Comparison of ENCODE assay signal across 31 cellular contexts in the genomic region with DNA sequence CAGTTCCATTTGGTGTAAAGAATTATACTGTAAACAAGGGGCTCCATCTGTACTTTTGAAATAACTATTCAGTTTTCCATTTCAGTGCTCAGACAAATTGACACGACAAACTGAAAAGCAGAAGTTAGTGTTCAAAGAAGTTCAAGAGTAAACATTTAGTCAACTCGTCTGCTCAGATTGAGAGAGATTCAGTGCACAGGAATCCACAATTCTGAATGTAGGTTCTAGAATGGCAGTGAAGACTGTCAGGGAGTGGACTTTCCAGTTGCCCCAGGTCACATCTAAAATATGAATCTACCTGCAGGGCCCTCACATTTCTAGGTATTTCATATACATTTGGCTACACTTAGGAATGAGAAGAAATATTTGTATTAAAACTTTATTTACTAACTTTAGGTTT.
"Had no signal": no experiment of that assay in that cellular context is flagged by ENCODE, and none has a peak within 500 bp of the region (broad histone marks: within the 10 kb centered on the region; RNA-seq: fewer than 3 reads in every experiment).

No MANE protein-coding gene starts in this region.

- ATAC-seq: effector memory CD8-positive, alpha-beta T cell; gastroesophageal sphincter; left colon; naive thymus-derived CD8-positive, alpha-beta T cell; pancreas had no signal

- H3K4me1 Mint-ChIP-seq: activated naive CD4-positive, alpha-beta T cell treated with anti-CD3 and anti-CD28 coated beads, Interleukin-2, amount 10 ng/mL, durations not matched to agents 7 days and 5 days; activated naive CD8-positive, alpha-beta T cell treated with anti-CD3 and anti-CD28 coated beads, Interleukin-2, amount 10 ng/mL, durations not matched to agents 7 days and 5 days had no signal

- H3K27me3 ChIP-seq: ascending aorta, brain microvascular endothelial cell, gastroesophageal sphincter, pancreas, sigmoid colon, testis, uterus had no signal

- H3K4me3 ChIP-seq: ascending aorta, gastroesophageal sphincter, pancreas, prostate gland, sigmoid colon, testis, uterus had no signal

- DNase-seq: activated CD4-positive, alpha-beta memory T cell treated with anti-CD3 and anti-CD28 coated beads for 36 hours; activated CD4-positive, alpha-beta T cell treated with anti-CD3 and anti-CD28 coated beads, Interleukin-2, amount 10 ng/mL, durations not matched to agents 24 days and 14 days; activated CD4-positive, CD25-positive, alpha-beta regulatory T cell treated with anti-CD3 and anti-CD28 coated beads, Interleukin-2, amount 50 U/mL, for 72 hours; activated CD8-positive, alpha-beta memory T cell treated with anti-CD3 and anti-CD28 coated beads, Interleukin-2, amount 50 U/mL, for 4 hours; activated gamma-delta T cell; activated naive CD4-positive, alpha-beta T cell treated with anti-CD3 and anti-CD28 coated beads, Interleukin-2, amount 10 ng/mL, durations not matched to agents 7 days and 5 days; activated naive CD8-positive, alpha-beta T cell treated with anti-CD3 and anti-CD28 coated beads, Interleukin-2, amount 10 ng/mL, durations not matched to agents 7 days and 5 days; activated T-cell treated with anti-CD3 and anti-CD28 coated beads, Interleukin-2, amount 50 U/mL, for 24 hours; brain microvascular endothelial cell; caudate nucleus; cortex of kidney; effector memory CD8-positive, alpha-beta T cell; hippocampal formation; left colon; midbrain; naive thymus-derived CD8-positive, alpha-beta T cell; nucleus accumbens; pancreas; sigmoid colon; stimulated activated CD4-positive, alpha-beta T cell treated with anti-CD3 and anti-CD28 coated beads, Interleukin-15, amount 100 ng/mL, for 24 hours; stimulated activated CD4-positive, alpha-beta T cell treated with anti-CD3 and anti-CD28 coated beads, Interleukin-2, amount 100 ng/mL, for 24 hours; stimulated activated naive CD4-positive, alpha-beta T cell treated with Interleukin-2 at 50 U/mL for 16 hours; T1000; testis; uterus had no signal

- FAIRE-seq: keratinocyte, pancreas had no signal

- H3K9me3 ChIP-seq: ascending aorta, gastroesophageal sphincter, pancreas, prostate gland, sigmoid colon, testis, uterus had no signal

- H3K27ac ChIP-seq: ascending aorta, brain microvascular endothelial cell, gastroesophageal sphincter, pancreas, prostate gland, sigmoid colon, testis, uterus had no signal

- H3K27me3 Mint-ChIP-seq: activated CD4-positive, alpha-beta memory T cell treated with anti-CD3 and anti-CD28 coated beads for 36 hours; activated CD4-positive, alpha-beta T cell treated with anti-CD3 and anti-CD28 coated beads, Interleukin-2, amount 10 ng/mL, durations not matched to agents 24 days and 14 days; activated naive CD4-positive, alpha-beta T cell treated with anti-CD3 and anti-CD28 coated beads, Interleukin-2, amount 10 ng/mL, durations not matched to agents 7 days and 5 days; activated naive CD8-positive, alpha-beta T cell treated with anti-CD3 and anti-CD28 coated beads, Interleukin-2, amount 10 ng/mL, durations not matched to agents 7 days and 5 days; activated T-cell treated with anti-CD3 and anti-CD28 coated beads, Interleukin-2, amount 50 U/mL, for 24 hours; effector memory CD8-positive, alpha-beta T cell; type B pancreatic cell had no signal

- H3K4me3 Mint-ChIP-seq: activated CD4-positive, alpha-beta memory T cell treated with anti-CD3 and anti-CD28 coated beads for 36 hours; activated CD4-positive, alpha-beta T cell treated with anti-CD3 and anti-CD28 coated beads, Interleukin-2, amount 10 ng/mL, durations not matched to agents 24 days and 14 days; activated naive CD4-positive, alpha-beta T cell treated with anti-CD3 and anti-CD28 coated beads, Interleukin-2, amount 10 ng/mL, durations not matched to agents 7 days and 5 days; activated naive CD8-positive, alpha-beta T cell treated with anti-CD3 and anti-CD28 coated beads, Interleukin-2, amount 10 ng/mL, durations not matched to agents 7 days and 5 days; activated T-cell treated with anti-CD3 and anti-CD28 coated beads, Interleukin-2, amount 50 U/mL, for 24 hours; effector memory CD8-positive, alpha-beta T cell; naive thymus-derived CD8-positive, alpha-beta T cell; neural crest cell; type B pancreatic cell had no signal

- H3K4me1 ChIP-seq: ascending aorta, pancreas, prostate gland, testis, uterus had no signal

- H3K36me3 Mint-ChIP-seq: activated CD4-positive, alpha-beta memory T cell treated with anti-CD3 and anti-CD28 coated beads for 36 hours; activated naive CD4-positive, alpha-beta T cell treated with anti-CD3 and anti-CD28 coated beads, Interleukin-2, amount 10 ng/mL, durations not matched to agents 7 days and 5 days; activated naive CD8-positive, alpha-beta T cell treated with anti-CD3 and anti-CD28 coated beads, Interleukin-2, amount 10 ng/mL, durations not matched to agents 7 days and 5 days; naive thymus-derived CD8-positive, alpha-beta T cell; type B pancreatic cell had no signal

- H3K9me3 Mint-ChIP-seq: activated CD4-positive, alpha-beta memory T cell treated with anti-CD3 and anti-CD28 coated beads for 36 hours; activated CD4-positive, alpha-beta T cell treated with anti-CD3 and anti-CD28 coated beads, Interleukin-2, amount 10 ng/mL, durations not matched to agents 24 days and 14 days; type B pancreatic cell had no signal

- H3K36me3 ChIP-seq: ascending aorta, brain microvascular endothelial cell, gastroesophageal sphincter, pancreas, prostate gland, sigmoid colon, uterus had no signal

- H3K27ac Mint-ChIP-seq: activated CD4-positive, alpha-beta memory T cell treated with anti-CD3 and anti-CD28 coated beads for 36 hours; activated CD4-positive, alpha-beta T cell treated with anti-CD3 and anti-CD28 coated beads, Interleukin-2, amount 10 ng/mL, durations not matched to agents 24 days and 14 days; activated naive CD4-positive, alpha-beta T cell treated with anti-CD3 and anti-CD28 coated beads, Interleukin-2, amount 10 ng/mL, durations not matched to agents 7 days and 5 days; activated naive CD8-positive, alpha-beta T cell treated with anti-CD3 and anti-CD28 coated beads, Interleukin-2, amount 10 ng/mL, durations not matched to agents 7 days and 5 days; activated T-cell treated with anti-CD3 and anti-CD28 coated beads, Interleukin-2, amount 50 U/mL, for 24 hours; effector memory CD8-positive, alpha-beta T cell; naive thymus-derived CD8-positive, alpha-beta T cell; type B pancreatic cell had no signal
